In the genomic region with DNA sequence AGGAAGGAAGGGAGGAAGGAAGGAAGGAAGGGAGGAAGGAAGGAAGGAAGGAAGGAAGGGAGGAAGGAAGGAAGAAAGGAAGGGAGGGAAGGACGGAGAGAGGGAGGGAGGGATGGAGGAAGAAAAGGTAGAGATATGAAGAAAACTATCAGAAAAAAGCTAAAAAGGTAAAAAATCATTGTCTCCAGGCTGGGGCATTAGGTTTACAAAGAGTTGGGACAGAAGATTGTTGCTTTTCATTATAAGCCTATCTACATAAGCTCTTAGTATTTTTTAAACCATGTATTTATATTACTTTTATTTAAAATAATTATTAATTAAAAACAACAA, we compare ENCODE assay signal across 28 cellular contexts. TPM values are rescaled to one million over a fixed set of nuclear protein-coding genes. Genes with fewer than 3 reads are reported as not detected.
"Had no signal": no experiment of that assay in that cellular context is flagged by ENCODE, and none has a peak within 500 bp of the region (broad histone marks: within the 10 kb centered on the region; RNA-seq: fewer than 3 reads in every experiment).

No MANE protein-coding gene starts in this region.

- H3K27me3 ChIP-seq: SJSA1 had no signal

- H3K4me3 ChIP-seq: SJSA1 had no signal

- H3K9ac ChIP-seq: SK-N-SH had no signal

- ATAC-seq: T-cell had no signal

- H3K36me3 ChIP-seq: SJSA1 had no signal

- DNase-seq: KBM-7, MV-4-11, NCI-H1048, NCI-H1105, NCI-H1417, NCI-H146, NCI-H1694 treated with DMSO at 0.1 percent for 48 hours, NCI-H1930, NCI-H2081, NCI-H2107, NCI-H2171, NCI-H226, NCI-H446, NCI-H510A, NCI-H524 treated with DMSO at 0.1 percent for 48 hours, NCI-H69, NCI-H774, Right ventricle myocardium superior, RPMI8226, SIG-M5, SK-N-SH, SW 1271, T-cell had no signal

- H3K9me3 ChIP-seq: SJSA1, SK-N-SH had no signal

- H3K4me2 ChIP-seq: SK-N-SH had no signal

- H3K27ac Mint-ChIP-seq: IgD-negative memory B cell, T-cell had no signal

- H3K36me3 Mint-ChIP-seq: IgD-negative memory B cell, T-cell had no signal

- FAIRE-seq: RCC 7860 had no signal

- H3K27ac ChIP-seq: SJSA1 had no signal

RNA-seq across cellular contexts. Expression of a gene that starts 37.2 kb away (rescaled TPM):
- total RNA-seq: LHCN-M2, MCF 10A, SJSA1 had no signal
